8 cellular contexts compared by ENCODE assay signal in the genomic region with DNA sequence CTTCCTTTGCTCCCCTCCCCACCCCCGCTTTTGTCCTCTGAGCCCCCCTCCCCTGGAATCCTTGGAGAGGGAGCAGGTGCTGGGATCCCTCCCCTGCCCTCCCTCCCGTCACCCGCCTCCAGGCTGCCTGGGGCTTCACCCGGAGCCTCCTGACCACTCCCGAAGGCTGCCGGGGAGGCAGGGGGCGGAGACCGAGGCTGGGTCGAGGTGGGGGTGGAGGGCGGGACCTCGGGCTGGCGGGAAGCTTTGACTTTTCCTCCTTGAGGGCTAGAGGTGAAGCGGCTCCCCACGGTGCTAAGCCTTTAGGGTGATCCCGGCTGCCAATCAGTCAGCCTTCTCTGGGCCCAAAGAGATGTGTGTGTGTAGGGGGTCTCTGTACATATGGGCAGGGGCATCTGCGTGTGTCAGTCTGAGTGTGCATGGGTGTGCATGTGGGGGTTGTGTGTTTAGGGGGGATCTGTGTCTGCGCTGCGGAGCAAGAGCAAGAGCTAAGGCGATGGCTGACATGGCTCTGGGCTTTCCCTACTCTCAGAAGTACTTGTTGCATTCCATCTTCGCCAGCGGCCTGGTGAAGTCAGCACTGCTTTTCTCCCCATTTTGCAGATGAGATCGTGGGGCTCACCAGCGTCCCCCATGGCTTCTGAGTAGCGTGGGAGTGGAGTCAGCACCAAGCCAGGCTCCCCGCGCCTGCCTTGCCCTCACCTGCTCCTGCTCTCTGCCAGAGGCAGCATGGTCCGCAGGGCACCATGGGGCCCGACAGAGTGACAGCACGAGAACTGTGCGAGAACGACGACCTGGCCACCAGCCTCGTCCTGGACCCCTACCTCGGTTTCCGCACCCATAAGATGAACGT. TPM values are rescaled to one million over a fixed set of nuclear protein-coding genes. Genes with fewer than 3 reads are reported as not detected.
A peak's percentile ranks its signal among the peaks of the same experiment; 100 is the strongest.
DNase-seq lines count a peak whose midpoint lies in the region; ATAC-seq and TF ChIP-seq lines count a peak whose summit lies in the region.

No MANE protein-coding gene starts in this region.

- peak; percentile 6; the same call in 1 of the 2 replicates for ATAC-seq in IMR-90 (ENCODE audit: low read depth)
- ATAC-seq in psoas muscle = no peak
- ATAC-seq in HG03354 (IDR thresholded peaks at IDR 0.05; ENCODE audit: poor library complexity, severe bottlenecking, unreplicated experiment) = no peak

- peak overlapping the region; percentile 90 for H3K4me3 Mint-ChIP-seq in activated naive CD4-positive, alpha-beta T cell treated with anti-CD3 and anti-CD28 coated beads, Interleukin-2, amount 10 ng/mL, durations not matched to agents 7 days and 5 days

- H2BK15ac ChIP-seq in IMR-90 (ENCODE audit: low read depth, low read length) = no peak overlapping the region

- peak overlapping the region; percentile 66; the same call in 1 of the 2 replicates for H3K14ac ChIP-seq in IMR-90 (replicated peaks; ENCODE audit: low read depth, low read length)

- peaks cover 7% of the 10 kb centered on the region for H3K27me3 Mint-ChIP-seq in activated naive CD4-positive, alpha-beta T cell treated with anti-CD3 and anti-CD28 coated beads, Interleukin-2, amount 10 ng/mL, durations not matched to agents 7 days and 5 days

- TF ChIP-seq POLR2A in IMR-90 (IDR thresholded peaks at IDR 0.05; ENCODE audit: low read depth, low read length) = no peak; the same call in 1 of the 2 replicates
- TF ChIP-seq POLR2A in Peyer's patch (IDR thresholded peaks at IDR 0.05) = no peak

- no peak overlapping the region for H2BK120ac ChIP-seq in IMR-90 (ENCODE audit: low read depth, low read length)

- H4K5ac ChIP-seq in IMR-90 (ENCODE audit: low read depth, low read length) = no peak overlapping the region

- CTCF ChIA-PET in IMR-90 (lab: Yijun Ruan, JAX) = no interaction called here
- CTCF ChIA-PET in activated naive CD4-positive, alpha-beta T cell treated with anti-CD3 and anti-CD28 coated beads, Interleukin-2, amount 10 ng/mL, durations not matched to agents 7 days and 5 days (lab: Charles Lee) = no interaction called here

- DNase-seq in CD1c-positive myeloid dendritic cell (ENCODE audit: extremely low spot score) (peak; percentile 85), IMR-90 (peak; percentile 33), Peyer's patch (peak; percentile 26 to 84 (median 83)), cardiac septum (ENCODE audit: low spot score) (peak; percentile 87), psoas muscle (peak; percentile 71 to 76), dedifferentiated amniotic fluid mesenchymal stem cell (ENCODE audit: extremely low spot score) (no peak)
- DNase-seq in activated naive CD4-positive, alpha-beta T cell treated with anti-CD3 and anti-CD28 coated beads, Interleukin-2, amount 10 ng/mL, durations not matched to agents 7 days and 5 days = peak; percentile 82

- POLR2A ChIA-PET in IMR-90 (lab: Charles Lee; ENCODE audit: unreplicated experiment) = no interaction called here

- dilution Hi-C loops in IMR-90 (cut with HindIII; ENCODE audit: low sequenced_read_pairs, unreplicated experiment) = no loop called here

- intact Hi-C loops in IMR-90 (cut with micrococcal nuclease) (no loop called here), cardiac septum (cut with DNase I) (no loop called here), psoas muscle (cut with DNase I) (loop anchor here in 1 of 2 donors (5.0 kb wide), 1 partner anchor 41 kb away; a partner anchor contains a TSS)

- H2BK20ac ChIP-seq in IMR-90 (ENCODE audit: low read depth, low read length) = no peak overlapping the region

- H2AK9ac ChIP-seq in IMR-90 (replicated peaks; ENCODE audit: low read depth, low read length, poor library complexity) = peak overlapping the region; percentile 55

- no peaks in the 10 kb centered on the region for H3K9me3 Mint-ChIP-seq in activated naive CD4-positive, alpha-beta T cell treated with anti-CD3 and anti-CD28 coated beads, Interleukin-2, amount 10 ng/mL, durations not matched to agents 7 days and 5 days

- H3K27ac Mint-ChIP-seq in activated naive CD4-positive, alpha-beta T cell treated with anti-CD3 and anti-CD28 coated beads, Interleukin-2, amount 10 ng/mL, durations not matched to agents 7 days and 5 days = peak overlapping the region; percentile 92

- no peak overlapping the region for H3K23ac ChIP-seq in IMR-90 (ENCODE audit: low read depth, low read length)

- no peak overlapping the region for H3K56ac ChIP-seq in IMR-90 (ENCODE audit: extremely low read depth, insufficient read depth, low read length)

- H4K91ac ChIP-seq in IMR-90 (ENCODE audit: insufficient read depth, low read depth, low read length) = no peak overlapping the region

- H4K8ac ChIP-seq in IMR-90 (ENCODE audit: low read depth in 2 of 2, low read length in 2 of 2) = no peak overlapping the region

- no peak for TF ChIP-seq CTCF in IMR-90 (conservative IDR thresholded peaks at IDR 0.05; ENCODE audit: low read depth, low read length)
- TF ChIP-seq CTCF in Peyer's patch (IDR thresholded peaks at IDR 0.05) = no peak
- no peak for TF ChIP-seq CTCF in psoas muscle (IDR thresholded peaks at IDR 0.05)

- H3K4me3 ChIP-seq in IMR-90 (ENCODE audit: insufficient read depth, low read depth, low read length) (peak overlapping the region; percentile 87; the same call in 1 of the 2 replicates), Peyer's patch (peak overlapping the region; percentile 70 to 94 (median 80)), psoas muscle (peak overlapping the region; percentile 75)

- H3K18ac ChIP-seq in IMR-90 (ENCODE audit: low read depth, low read length) = no peak overlapping the region

- WGBS in IMR-90 (ENCODE audit: extremely low coverage in 2 of 2, insufficient read length in 1 of 2), 2 experiments = 46% methylated on average over 12 of the region's 36 CpGs; no CpG with 5 or more reads in 1 of the 2 experiments
- whole genome bisulfite sequencing in psoas muscle, 3 donors = 44 to 48% (median 46%) methylated on average over 33 to 36 of the region's 36 CpGs

- H3K9me1 ChIP-seq in IMR-90 (ENCODE audit: insufficient read depth, low read length) = peaks cover 10% of the 10 kb centered on the region; the same call in 1 of the 2 replicates

- no peak overlapping the region for H2BK5ac ChIP-seq in IMR-90 (ENCODE audit: low read depth, low read length, poor library complexity, severe bottlenecking)

- peaks cover 6% of the 10 kb centered on the region for H4K20me1 ChIP-seq in IMR-90 (ENCODE audit: insufficient read depth, low read length)

- no peak for TF ChIP-seq RAD21 in IMR-90 (IDR thresholded peaks at IDR 0.05; ENCODE audit: low read length)

- peak overlapping the region; percentile 95 for H3K4me2 ChIP-seq in IMR-90 (ENCODE audit: low read depth, low read length)

- in situ Hi-C loops in IMR-90 (cut with MboI; ENCODE audit: low sequenced_read_pairs) = no loop called here

- H2AFZ ChIP-seq in IMR-90 (replicated peaks; ENCODE audit: low read length, poor library complexity) = peak overlapping the region; percentile 32

- peaks cover 23% of the 10 kb centered on the region for H3K36me3 Mint-ChIP-seq in activated naive CD4-positive, alpha-beta T cell treated with anti-CD3 and anti-CD28 coated beads, Interleukin-2, amount 10 ng/mL, durations not matched to agents 7 days and 5 days

- H3K4me1 Mint-ChIP-seq in activated naive CD4-positive, alpha-beta T cell treated with anti-CD3 and anti-CD28 coated beads, Interleukin-2, amount 10 ng/mL, durations not matched to agents 7 days and 5 days = peaks cover 27% of the 10 kb centered on the region

- H3K36me3 ChIP-seq in IMR-90 (ENCODE audit: control insufficient read depth, insufficient read depth, low read length) (peaks cover 15% of the 10 kb centered on the region; the same call in 1 of the 2 replicates), Peyer's patch (peaks cover 0 to 24% (median 0%) of the 10 kb centered on the region in 3 donors), psoas muscle (ENCODE audit: insufficient read depth in 1 of 2, low read depth in 1 of 2) (peaks cover 0 to 20% of the 10 kb centered on the region in 2 donors)

- H3K4me1 ChIP-seq in IMR-90 (ENCODE audit: control insufficient read depth, insufficient read depth, low read length) = peaks cover 13% of the 10 kb centered on the region
- peaks cover 0 to 21% (median 14%) of the 10 kb centered on the region in 4 donors for H3K4me1 ChIP-seq in Peyer's patch
- peaks cover 12% of the 10 kb centered on the region for H3K4me1 ChIP-seq in psoas muscle

- no peak overlapping the region for H3K4ac ChIP-seq in IMR-90 (ENCODE audit: low read depth, low read length)

- peak overlapping the region; percentile 62 for H2AK5ac ChIP-seq in IMR-90 (ENCODE audit: low read depth, low read length)

- BruUV-seq in IMR-90 (replicated peaks; lab: Mats Ljungman, UMichigan) = no TSS peak

- H3K9me3 ChIP-seq in IMR-90 (ENCODE audit: control insufficient read depth, insufficient read depth, low read length) = no peaks in the 10 kb centered on the region
- no peaks in the 10 kb centered on the region for H3K9me3 ChIP-seq in Peyer's patch
- no peaks in the 10 kb centered on the region for H3K9me3 ChIP-seq in psoas muscle

- H3K27me3 ChIP-seq in IMR-90 (ENCODE audit: control insufficient read depth, insufficient read depth, low read length) = no peaks in the 10 kb centered on the region
- H3K27me3 ChIP-seq in Peyer's patch = no peaks in the 10 kb centered on the region
- H3K27me3 ChIP-seq in psoas muscle (ENCODE audit: insufficient read depth in 3 of 3, low read length in 2 of 3) = peaks cover 0 to 5% (median 0%) of the 10 kb centered on the region in 3 donors

- H3K27ac ChIP-seq in IMR-90 (ENCODE audit: insufficient read depth, low read length) (no peak overlapping the region; the same call in 1 of the 2 replicates), Peyer's patch (peak overlapping the region; percentile 31 to 98 (median 94)), psoas muscle (no peak overlapping the region)

- peaks cover 4 to 17% of the 10 kb centered on the region in 2 experiments; a peak in 3 of 4 replicates for H3K79me1 ChIP-seq in IMR-90 (ENCODE audit: low read depth in 1 of 2, low read length in 2 of 2)

- H3K9ac ChIP-seq in IMR-90 (ENCODE audit: low read depth, low read length) = peak overlapping the region; percentile 20; the same call in 1 of the 2 replicates

RNA-seq across cellular contexts. Expression of a gene that starts 1.7 kb away (rescaled TPM):
- total RNA-seq in IMR-90 (2012; rRNA removed) (1.8 and 1.9 TPM in 2 replicates), Peyer's patch (10 to 100 TPM; 14.4 to 45.6 (median 43.9) TPM), cardiac septum (6.1 TPM), psoas muscle (1 to 10 TPM; 3.9 to 5.7 (median 4.6) TPM)
- polyA plus RNA-seq in IMR-90 (2012; rRNA removed) (5.9 and 6.9 TPM in 2 replicates), psoas muscle (1 to 10 TPM; 1.8 to 2.6 (median 2.4) TPM)
- 5.3 and 5.4 TPM in 2 replicates for polyA plus RNA-seq in IMR-90 (2012; cell fraction: cytosol; rRNA removed)
- polyA plus RNA-seq in IMR-90 (2012; cell fraction: nucleus; rRNA removed; ENCODE audit: low replicate concordance) = 48.9 and 79.4 TPM in 2 replicates

RNA-seq across cellular contexts. Expression of a gene that starts 13.1 kb away (rescaled TPM):
- total RNA-seq in IMR-90 (2012; rRNA removed) (not detected in 2 replicates), Peyer's patch (not detected), cardiac septum (not detected), psoas muscle (not detected)
- polyA plus RNA-seq in IMR-90 (2012; rRNA removed) (0.19 and 0.39 TPM in 2 replicates), psoas muscle (under 1 TPM in 1 of 3 donors, not detected in 2; 0.04 TPM)
- 0.15 and 0.25 TPM in 2 replicates for polyA plus RNA-seq in IMR-90 (2012; cell fraction: cytosol; rRNA removed)
- polyA plus RNA-seq in IMR-90 (2012; cell fraction: nucleus; rRNA removed; ENCODE audit: low replicate concordance) = 2.8 and 3.2 TPM in 2 replicates

RNA-seq across cellular contexts. Expression of a gene that starts 16.3 kb away (rescaled TPM):
- total RNA-seq in IMR-90 (2012; rRNA removed) (not detected in 2 replicates), Peyer's patch (100 to 1,000 TPM in 3 of 4 donors, 10 to 100 TPM in 1; 26.4 to 235 (median 199) TPM), cardiac septum (0.62 TPM), psoas muscle (1 to 10 TPM in 1 of 4 donors, under 1 TPM in 3; 0.38 to 1.1 (median 0.57) TPM)
- polyA plus RNA-seq in IMR-90 (2012; rRNA removed) (not detected in 2 replicates), psoas muscle (under 1 TPM; 0.08 to 0.30 (median 0.23) TPM)
- not detected in 2 replicates for polyA plus RNA-seq in IMR-90 (2012; cell fraction: cytosol; rRNA removed)
- not detected in 2 replicates for polyA plus RNA-seq in IMR-90 (2012; cell fraction: nucleus; rRNA removed; ENCODE audit: low replicate concordance)

RNA-seq across cellular contexts. Expression of a gene that starts 21.6 kb away (rescaled TPM):
- total RNA-seq in IMR-90 (2012; rRNA removed) = not detected in 2 replicates
- not detected in 2 replicates for polyA plus RNA-seq in IMR-90 (2012; rRNA removed)
- not detected in 2 replicates for polyA plus RNA-seq in IMR-90 (2012; cell fraction: cytosol; rRNA removed)
- 0.39 and 0.47 TPM in 2 replicates for polyA plus RNA-seq in IMR-90 (2012; cell fraction: nucleus; rRNA removed; ENCODE audit: low replicate concordance)
- total RNA-seq in Peyer's patch = not detected
- not detected for total RNA-seq in cardiac septum
- total RNA-seq in psoas muscle = not detected
- polyA plus RNA-seq in psoas muscle = not detected

RNA-seq across cellular contexts. Expression of a gene that starts 28.8 kb away (rescaled TPM):
- total RNA-seq in IMR-90 (2012; rRNA removed) (14.3 and 15.6 TPM in 2 replicates), Peyer's patch (not detected), cardiac septum (not detected), psoas muscle (not detected)
- polyA plus RNA-seq in IMR-90 (2012; rRNA removed) (33.6 and 38.9 TPM in 2 replicates), psoas muscle (under 1 TPM in 1 of 3 donors, not detected in 2; 0.06 TPM)
- 23.0 and 39.2 TPM in 2 replicates for polyA plus RNA-seq in IMR-90 (2012; cell fraction: cytosol; rRNA removed)
- polyA plus RNA-seq in IMR-90 (2012; cell fraction: nucleus; rRNA removed; ENCODE audit: low replicate concordance) = 135 and 146 TPM in 2 replicates

Comparison
In these comparisons a context has a peak if more than half of its experiments do, and no peak if none do; other contexts are left out.
1. H3K27ac ChIP-seq: peak in Peyer's patch (4 of 4); none in IMR-90 (single experiment) and psoas muscle (single experiment).
2. RNA of a gene that starts 16.3 kb away (total RNA-seq): 26.4 to 235 TPM in Peyer's patch; 0.38 to 1.1 TPM in psoas muscle, 0.62 TPM in cardiac septum (single experiment) and not detected in IMR-90; every median in the first group is over 10 times any median in the second.
3. Peak in every context shown above with its lines, with median percentiles within 50 percentile points of each other: H3K4me3 ChIP-seq.